27 cellular contexts compared by ENCODE assay signal in the genomic region with DNA sequence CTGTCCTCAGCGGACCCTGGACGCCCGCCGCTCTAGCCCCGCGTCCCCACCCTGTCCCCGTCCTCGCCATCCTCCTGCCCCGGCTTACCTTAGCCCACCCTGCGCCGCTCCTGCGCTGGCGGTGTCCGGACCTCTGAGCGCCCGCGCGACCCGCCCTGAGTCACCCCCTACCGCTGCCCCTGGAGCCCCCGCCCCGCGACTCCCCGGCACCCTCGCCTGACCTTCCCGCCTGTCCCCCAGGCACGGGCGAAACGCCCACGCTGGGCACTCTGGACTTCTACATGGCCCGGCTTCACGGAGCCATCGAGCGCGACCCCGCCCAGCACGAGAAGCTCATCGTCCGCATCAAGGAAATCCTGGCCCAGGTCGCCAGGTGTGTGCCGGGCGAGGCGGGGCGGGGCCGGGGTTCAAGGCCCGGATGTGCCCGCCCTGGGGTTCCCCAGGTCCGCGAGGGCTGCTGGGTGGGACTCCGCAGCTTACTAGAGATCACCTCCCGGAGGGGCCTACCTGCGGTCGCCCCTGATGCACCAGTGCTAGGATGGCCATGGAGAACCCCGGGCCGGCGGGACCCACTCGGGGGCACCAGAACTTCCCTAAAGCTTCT. TPM values are rescaled to one million over a fixed set of nuclear protein-coding genes. Genes with fewer than 3 reads are reported as not detected.
DNase-seq lines count a peak whose midpoint lies in the region; ATAC-seq, FAIRE-seq and TF ChIP-seq lines count a peak whose summit lies in the region.
"Had no signal": no experiment of that assay in that cellular context is flagged by ENCODE, and none has a peak within 500 bp of the region (broad histone marks: within the 10 kb centered on the region; RNA-seq: fewer than 3 reads in every experiment).

No MANE protein-coding gene starts in this region.

- CTCF ChIA-PET in HepG2 (lab: Yijun Ruan, JAX; ENCODE audit: low intra/inter-chr PET ratio, low total read pairs) = no interaction called here

- no peak overlapping the region for H3K4me3 ChIP-seq in HepG2 (replicated peaks in 1 of 3; ENCODE audit: insufficient read depth in 1 of 3, low read depth in 2 of 3, low read length in 3 of 3)
- H3K4me3 ChIP-seq in right lobe of liver = no peak overlapping the region
- no peak overlapping the region for H3K4me3 ChIP-seq in vagina
- H3K4me3 ChIP-seq: cardiac muscle cell, uterus had no signal

- H2AFZ ChIP-seq in HepG2 (ENCODE audit: low read length) = no peak overlapping the region

- H3K4me1 ChIP-seq in HepG2 (ENCODE audit: insufficient read depth, low read length) = peaks cover 14% of the 10 kb centered on the region; the same call in 1 of the 2 replicates
- no peaks in the 10 kb centered on the region for H3K4me1 ChIP-seq in right lobe of liver
- peaks cover 27% of the 10 kb centered on the region for H3K4me1 ChIP-seq in vagina

- TF ChIP-seq EP300 in HepG2 (IDR thresholded peaks at IDR 0.05; ENCODE audit: low read depth in 2 of 2, low read length in 2 of 2) (no peak), HepG2 (CRISPR knock-in tag; IDR thresholded peaks at IDR 0.05; ENCODE audit: borderline replicate concordance) (no peak)

- in situ Hi-C loops in HepG2 (cut with HindIII; ENCODE audit: extremely low pct_ligation_motif_present, low pct_unique_long_range_greater_than_20kb) = no loop called here
- in situ Hi-C loops in KBM-7 (cut with MboI; ENCODE audit: low pct_unique_long_range_greater_than_20kb, low sequenced_read_pairs) = no loop called here

- no peaks in the 10 kb centered on the region for H3K9me3 ChIP-seq in HepG2 (ENCODE audit: low read length)
- no peaks in the 10 kb centered on the region for H3K9me3 ChIP-seq in right lobe of liver
- no peaks in the 10 kb centered on the region for H3K9me3 ChIP-seq in vagina
- H3K9me3 ChIP-seq: gastrocnemius medialis, left ventricle myocardium inferior, neutrophil, uterus had no signal

- DNase-seq in HepG2 (ENCODE audit: low spot score) (no peak), right lobe of liver (no peak), epidermal melanocyte (ENCODE audit: insufficient read length, low spot score) (peak; percentile 3), left colon (peak; percentile 71 to 84), vagina (ENCODE audit: extremely low spot score in 2 of 2) (no peak), RCC 7860 (ENCODE audit: low spot score) (no peak), KBM-7 (no peak)
- DNase-seq: activated CD4-positive, CD25-positive, alpha-beta regulatory T cell; activated CD8-positive, alpha-beta T cell treated with anti-CD3 and anti-CD28 coated beads for 36 hours; activated naive CD4-positive, alpha-beta T cell; activated T-cell treated with anti-CD3 and anti-CD28 coated beads, Interleukin-2, amount 50 U/mL, for 1 hour; Calu3; dermis blood vessel endothelial cell; EL; gastrocnemius medialis; Kasumi-1; NCI-H1048; NCI-H2227 treated with DMSO at 0.1 percent for 48 hours; NCI-H774 had no signal

- no peaks in the 10 kb centered on the region; a peak in 1 of 5 replicates for H3K36me3 ChIP-seq in HepG2 (replicated peaks in 1 of 2; ENCODE audit: control insufficient read depth in 1 of 2, insufficient read depth in 2 of 2, low read length in 2 of 2)
- no peaks in the 10 kb centered on the region for H3K36me3 ChIP-seq in right lobe of liver
- no peaks in the 10 kb centered on the region for H3K36me3 ChIP-seq in vagina
- H3K36me3 ChIP-seq: cardiac muscle cell, gastrocnemius medialis, uterus had no signal

- no TSS peak for BruUV-seq in HepG2 (replicated peaks; lab: Mats Ljungman, UMichigan)

- no peak overlapping the region for H3K4me2 ChIP-seq in HepG2 (ENCODE audit: low read depth, low read length)

- TF ChIP-seq POLR2A in HepG2 (IDR thresholded peaks at IDR 0.05; ENCODE audit: insufficient read depth in 1 of 2, low read depth in 2 of 2, low read length in 2 of 2) (no peak), right lobe of liver (IDR thresholded peaks at IDR 0.05) (no peak), vagina (IDR thresholded peaks at IDR 0.05) (no peak)

- H3K27me3 ChIP-seq in HepG2 (ENCODE audit: control insufficient read depth in 1 of 2, insufficient read depth in 2 of 2, low read length in 2 of 2) (no peaks in the 10 kb centered on the region), right lobe of liver (no peaks in the 10 kb centered on the region), vagina (no peaks in the 10 kb centered on the region)
- H3K27me3 ChIP-seq: cardiac muscle cell, gastrocnemius medialis, neutrophil, uterus had no signal

- H3K27ac ChIP-seq in HepG2 (ENCODE audit: extremely low read length, insufficient read depth, low read length) (no peak overlapping the region), right lobe of liver (no peak overlapping the region), vagina (peak overlapping the region; percentile 54)
- H3K27ac ChIP-seq: cardiac muscle cell, left ventricle myocardium inferior, neutrophil had no signal

- intact Hi-C loops in HepG2 (cut with micrococcal nuclease; ENCODE audit: unreplicated experiment) = no loop called here
- intact Hi-C loops in right lobe of liver (cut with DNase I) = no loop called here
- intact Hi-C loops in left colon (cut with DNase I, micrococcal nuclease) = no loop called here
- intact Hi-C loops in vagina (cut with DNase I) = loop anchor here (5.0 kb wide), 1 partner anchor 39 kb away; no protein-coding TSS in a partner anchor

- FAIRE-seq in HepG2 (lab: Jason Lieb, UNC) = no peak
- FAIRE-seq in RCC 7860 (lab: Jason Lieb, UNC) = no peak
- FAIRE-seq: A204.1, GM18507 had no signal

- no peak overlapping the region for H3K9ac ChIP-seq in HepG2 (ENCODE audit: insufficient read depth, low read depth, low read length)

- no peak for TF ChIP-seq RAD21 in HepG2 (CRISPR knock-in tag; IDR thresholded peaks at IDR 0.05)

- WGBS in HepG2 (ENCODE audit: low lambda C conversion rate) = 99% methylated on average over 36 of the region's 57 CpGs
- WGBS in right lobe of liver (ENCODE audit: insufficient coverage, low coverage, low lambda C conversion rate, missing lambda C conversion rate) = 95% methylated on average over 50 of the region's 57 CpGs

- peaks cover 4% of the 10 kb centered on the region for H4K20me1 ChIP-seq in HepG2 (ENCODE audit: insufficient read depth, low read length)

- H3K79me2 ChIP-seq in HepG2 (ENCODE audit: insufficient read depth, low read length) = peaks cover 2% of the 10 kb centered on the region

- POLR2A ChIA-PET in HepG2 (lab: Yijun Ruan, JAX) = no interaction called here

- TF ChIP-seq CTCF in HepG2 (CRISPR knock-in tag; IDR thresholded peaks at IDR 0.05) = no peak
- TF ChIP-seq CTCF in right lobe of liver (IDR thresholded peaks at IDR 0.05) = no peak
- no peak for TF ChIP-seq CTCF in vagina (IDR thresholded peaks at IDR 0.05)

- ATAC-seq in HepG2 (no peak), right lobe of liver (no peak), left colon (peak; percentile 63), HG03432 (IDR thresholded peaks at IDR 0.05; ENCODE audit: unreplicated experiment) (no peak)
- ATAC-seq: activated CD8-positive, alpha-beta T cell treated with anti-CD3 and anti-CD28 coated beads for 36 hours; gastrocnemius medialis had no signal

RNA-seq across cellular contexts. Expression of a gene that starts 5.1 kb away (rescaled TPM):
- total RNA-seq in HepG2 (2016; rRNA removed; fragmentation: Illumina TruSeq; extraction: Trizol) (23.0 and 29.2 TPM in 2 replicates), right lobe of liver (10 to 100 TPM; 30.7 to 58.6 (median 33.3) TPM), left colon (10 to 100 TPM; 85.6 to 88.2 TPM), vagina (92.8 TPM)
- 26.2 and 31.3 TPM in 2 replicates for total RNA-seq in HepG2 (2016; cell fraction: cytosol; rRNA removed; fragmentation: Illumina TruSeq; extraction: Trizol; ENCODE audit: low read depth)
- 26.2 and 29.0 TPM in 2 replicates for total RNA-seq in HepG2 (2016; cell fraction: insoluble cytoplasmic fraction; rRNA removed; fragmentation: Illumina TruSeq; extraction: Trizol)
- total RNA-seq in HepG2 (2016; cell fraction: membrane; rRNA removed; fragmentation: Illumina TruSeq; extraction: Trizol) = 40.2 and 42.4 TPM in 2 replicates
- total RNA-seq in HepG2 (2016; cell fraction: nucleus; rRNA removed; fragmentation: Illumina TruSeq; extraction: Trizol) = 17.0 TPM in 2 replicates
- polyA plus RNA-seq in HepG2 (2011; rRNA removed) = 23.9 and 24.8 TPM in 2 replicates
- polyA plus RNA-seq in HepG2 (2011; cell fraction: cytosol; rRNA removed) = 17.7 and 28.8 TPM in 2 replicates
- 73.5 and 97.4 TPM in 2 replicates for polyA plus RNA-seq in HepG2 (2011; cell fraction: nucleus; rRNA removed)
- polyA plus RNA-seq in HepG2 (2012) = 19.0 and 22.8 TPM in 2 replicates
- polyA plus RNA-seq in HepG2 (2016; cell fraction: cytosol; fragmentation: Illumina TruSeq; extraction: Trizol; ENCODE audit: low read depth) = 33.9 and 35.6 TPM in 2 replicates
- polyA plus RNA-seq in HepG2 (2016; cell fraction: insoluble cytoplasmic fraction; fragmentation: Illumina TruSeq; extraction: Trizol; ENCODE audit: low read depth) = 36.6 TPM in 2 replicates
- 38.7 and 44.5 TPM in 2 replicates for polyA plus RNA-seq in HepG2 (2016; cell fraction: membrane; fragmentation: Illumina TruSeq; extraction: Trizol; ENCODE audit: low read depth)
- 80.7 and 81.4 TPM in 2 replicates for polyA plus RNA-seq in HepG2 (2016; cell fraction: nucleus; fragmentation: Illumina TruSeq; extraction: Trizol; ENCODE audit: insufficient read depth, low read depth)
- polyA minus RNA-seq in HepG2 (2011; rRNA and poly(A)+ RNA removed; ENCODE audit: low replicate concordance) = 13.9 and 67.7 TPM in 2 replicates
- polyA minus RNA-seq in HepG2 (2011; cell fraction: cytosol; rRNA and poly(A)+ RNA removed) = 10.8 and 16.1 TPM in 2 replicates
- 8.7 and 9.7 TPM in 2 replicates for polyA minus RNA-seq in HepG2 (2011; cell fraction: nucleus; rRNA and poly(A)+ RNA removed)

RNA-seq across cellular contexts. Expression of a gene that starts 7.4 kb away (rescaled TPM):
- total RNA-seq in HepG2 (2016; rRNA removed; fragmentation: Illumina TruSeq; extraction: Trizol) (not detected in 2 replicates), right lobe of liver (1 to 10 TPM in 2 of 6 experiments, under 1 TPM in 4; 0.51 to 1.6 (median 0.80) TPM), left colon (under 1 TPM; 0.24 to 0.64 TPM), vagina (0.25 TPM)
- not detected in 2 replicates for total RNA-seq in HepG2 (2016; cell fraction: cytosol; rRNA removed; fragmentation: Illumina TruSeq; extraction: Trizol; ENCODE audit: low read depth)
- not detected in 2 replicates for total RNA-seq in HepG2 (2016; cell fraction: insoluble cytoplasmic fraction; rRNA removed; fragmentation: Illumina TruSeq; extraction: Trizol)
- not detected in 2 replicates for total RNA-seq in HepG2 (2016; cell fraction: membrane; rRNA removed; fragmentation: Illumina TruSeq; extraction: Trizol)
- total RNA-seq in HepG2 (2016; cell fraction: nucleus; rRNA removed; fragmentation: Illumina TruSeq; extraction: Trizol) = not detected in 2 replicates
- polyA plus RNA-seq in HepG2 (2011; rRNA removed) = 0.05 and 0.08 TPM in 2 replicates
- polyA plus RNA-seq in HepG2 (2011; cell fraction: cytosol; rRNA removed) = 0.01 and 0.03 TPM in 2 replicates
- 0.14 and 0.17 TPM in 2 replicates for polyA plus RNA-seq in HepG2 (2011; cell fraction: nucleus; rRNA removed)
- 0.04 TPM in 1 of 2 replicates, not detected in the other for polyA plus RNA-seq in HepG2 (2012)
- not detected in 2 replicates for polyA plus RNA-seq in HepG2 (2016; cell fraction: cytosol; fragmentation: Illumina TruSeq; extraction: Trizol; ENCODE audit: low read depth)
- not detected in 2 replicates for polyA plus RNA-seq in HepG2 (2016; cell fraction: insoluble cytoplasmic fraction; fragmentation: Illumina TruSeq; extraction: Trizol; ENCODE audit: low read depth)
- polyA plus RNA-seq in HepG2 (2016; cell fraction: membrane; fragmentation: Illumina TruSeq; extraction: Trizol; ENCODE audit: low read depth) = not detected in 2 replicates
- not detected in 2 replicates for polyA plus RNA-seq in HepG2 (2016; cell fraction: nucleus; fragmentation: Illumina TruSeq; extraction: Trizol; ENCODE audit: insufficient read depth, low read depth)
- 0.02 and 5.9 TPM in 2 replicates for polyA minus RNA-seq in HepG2 (2011; rRNA and poly(A)+ RNA removed; ENCODE audit: low replicate concordance)
- polyA minus RNA-seq in HepG2 (2011; cell fraction: cytosol; rRNA and poly(A)+ RNA removed) = not detected in 2 replicates
- not detected in 2 replicates for polyA minus RNA-seq in HepG2 (2011; cell fraction: nucleus; rRNA and poly(A)+ RNA removed)
- total RNA-seq: Calu3, epithelial cell of proximal tubule had no signal

RNA-seq across cellular contexts. Expression of a gene that starts 20.5 kb away (rescaled TPM):
- 14.0 and 29.1 TPM in 2 replicates for total RNA-seq in HepG2 (2016; rRNA removed; fragmentation: Illumina TruSeq; extraction: Trizol)
- total RNA-seq in HepG2 (2016; cell fraction: cytosol; rRNA removed; fragmentation: Illumina TruSeq; extraction: Trizol; ENCODE audit: low read depth) = 9.9 and 10.2 TPM in 2 replicates
- 10.6 and 28.5 TPM in 2 replicates for total RNA-seq in HepG2 (2016; cell fraction: insoluble cytoplasmic fraction; rRNA removed; fragmentation: Illumina TruSeq; extraction: Trizol)
- 19.7 and 20.6 TPM in 2 replicates for total RNA-seq in HepG2 (2016; cell fraction: membrane; rRNA removed; fragmentation: Illumina TruSeq; extraction: Trizol)
- total RNA-seq in HepG2 (2016; cell fraction: nucleus; rRNA removed; fragmentation: Illumina TruSeq; extraction: Trizol) = 25.3 and 29.9 TPM in 2 replicates
- polyA plus RNA-seq in HepG2 (2011; rRNA removed) = 27.2 and 37.0 TPM in 2 replicates
- 16.9 and 29.1 TPM in 2 replicates for polyA plus RNA-seq in HepG2 (2011; cell fraction: cytosol; rRNA removed)
- polyA plus RNA-seq in HepG2 (2011; cell fraction: nucleus; rRNA removed) = 143 and 182 TPM in 2 replicates
- 21.1 and 40.6 TPM in 2 replicates for polyA plus RNA-seq in HepG2 (2012)
- polyA plus RNA-seq in HepG2 (2016; cell fraction: cytosol; fragmentation: Illumina TruSeq; extraction: Trizol; ENCODE audit: low read depth) = 12.9 and 14.1 TPM in 2 replicates
- polyA plus RNA-seq in HepG2 (2016; cell fraction: insoluble cytoplasmic fraction; fragmentation: Illumina TruSeq; extraction: Trizol; ENCODE audit: low read depth) = 12.6 and 14.9 TPM in 2 replicates
- 19.3 and 20.1 TPM in 2 replicates for polyA plus RNA-seq in HepG2 (2016; cell fraction: membrane; fragmentation: Illumina TruSeq; extraction: Trizol; ENCODE audit: low read depth)
- polyA plus RNA-seq in HepG2 (2016; cell fraction: nucleus; fragmentation: Illumina TruSeq; extraction: Trizol; ENCODE audit: insufficient read depth, low read depth) = 55.9 and 62.9 TPM in 2 replicates
- polyA minus RNA-seq in HepG2 (2011; rRNA and poly(A)+ RNA removed; ENCODE audit: low replicate concordance) = 76.5 and 865 TPM in 2 replicates
- polyA minus RNA-seq in HepG2 (2011; cell fraction: cytosol; rRNA and poly(A)+ RNA removed) = 29.2 and 33.3 TPM in 2 replicates
- 22.5 and 22.8 TPM in 2 replicates for polyA minus RNA-seq in HepG2 (2011; cell fraction: nucleus; rRNA and poly(A)+ RNA removed)
- total RNA-seq in right lobe of liver = 100 to 1,000 TPM in 1 of 6 experiments, 10 to 100 TPM in 5; 23.8 to 114 (median 31.5) TPM
- total RNA-seq in left colon = 10 to 100 TPM; 31.0 to 41.1 TPM
- 48.4 TPM for total RNA-seq in vagina

RNA-seq across cellular contexts. Expression of a gene that starts 28.8 kb away (rescaled TPM):
- total RNA-seq in HepG2 (2016; rRNA removed; fragmentation: Illumina TruSeq; extraction: Trizol) (not detected in 2 replicates), right lobe of liver (10 to 100 TPM in 1 of 6 experiments, 1 to 10 TPM in 5; 2.8 to 10.4 (median 4.7) TPM), left colon (1 to 10 TPM in 1 of 2 donors, under 1 TPM in 1; 0.64 to 1.0 TPM), vagina (1.7 TPM)
- total RNA-seq in HepG2 (2016; cell fraction: cytosol; rRNA removed; fragmentation: Illumina TruSeq; extraction: Trizol; ENCODE audit: low read depth) = not detected in 2 replicates
- total RNA-seq in HepG2 (2016; cell fraction: insoluble cytoplasmic fraction; rRNA removed; fragmentation: Illumina TruSeq; extraction: Trizol) = not detected in 2 replicates
- total RNA-seq in HepG2 (2016; cell fraction: membrane; rRNA removed; fragmentation: Illumina TruSeq; extraction: Trizol) = not detected in 2 replicates
- total RNA-seq in HepG2 (2016; cell fraction: nucleus; rRNA removed; fragmentation: Illumina TruSeq; extraction: Trizol) = not detected in 2 replicates
- polyA plus RNA-seq in HepG2 (2011; rRNA removed) = 0.05 and 0.09 TPM in 2 replicates
- 0.04 TPM in 2 replicates for polyA plus RNA-seq in HepG2 (2011; cell fraction: cytosol; rRNA removed)
- polyA plus RNA-seq in HepG2 (2011; cell fraction: nucleus; rRNA removed) = 0.11 TPM in 1 of 2 replicates, not detected in the other
- not detected in 2 replicates for polyA plus RNA-seq in HepG2 (2012)
- polyA plus RNA-seq in HepG2 (2016; cell fraction: cytosol; fragmentation: Illumina TruSeq; extraction: Trizol; ENCODE audit: low read depth) = not detected in 2 replicates
- not detected in 2 replicates for polyA plus RNA-seq in HepG2 (2016; cell fraction: insoluble cytoplasmic fraction; fragmentation: Illumina TruSeq; extraction: Trizol; ENCODE audit: low read depth)
- not detected in 2 replicates for polyA plus RNA-seq in HepG2 (2016; cell fraction: membrane; fragmentation: Illumina TruSeq; extraction: Trizol; ENCODE audit: low read depth)
- polyA plus RNA-seq in HepG2 (2016; cell fraction: nucleus; fragmentation: Illumina TruSeq; extraction: Trizol; ENCODE audit: insufficient read depth, low read depth) = not detected in 2 replicates
- 0.20 and 1.3 TPM in 2 replicates for polyA minus RNA-seq in HepG2 (2011; rRNA and poly(A)+ RNA removed; ENCODE audit: low replicate concordance)
- polyA minus RNA-seq in HepG2 (2011; cell fraction: cytosol; rRNA and poly(A)+ RNA removed) = not detected in 2 replicates
- not detected in 2 replicates for polyA minus RNA-seq in HepG2 (2011; cell fraction: nucleus; rRNA and poly(A)+ RNA removed)

RNA-seq across cellular contexts. Expression of a gene that starts 38.9 kb away (rescaled TPM):
- total RNA-seq in HepG2 (2016; rRNA removed; fragmentation: Illumina TruSeq; extraction: Trizol) (not detected in 2 replicates), right lobe of liver (1 to 10 TPM in 3 of 6 experiments, not detected in 3; 1.1 to 1.6 (median 1.3) TPM), left colon (1 to 10 TPM; 2.2 to 3.5 TPM), vagina (not detected)
- total RNA-seq in HepG2 (2016; cell fraction: cytosol; rRNA removed; fragmentation: Illumina TruSeq; extraction: Trizol; ENCODE audit: low read depth) = not detected in 2 replicates
- not detected in 2 replicates for total RNA-seq in HepG2 (2016; cell fraction: insoluble cytoplasmic fraction; rRNA removed; fragmentation: Illumina TruSeq; extraction: Trizol)
- total RNA-seq in HepG2 (2016; cell fraction: membrane; rRNA removed; fragmentation: Illumina TruSeq; extraction: Trizol) = not detected in 2 replicates
- not detected in 2 replicates for total RNA-seq in HepG2 (2016; cell fraction: nucleus; rRNA removed; fragmentation: Illumina TruSeq; extraction: Trizol)
- polyA plus RNA-seq in HepG2 (2011; rRNA removed) = not detected in 2 replicates
- polyA plus RNA-seq in HepG2 (2011; cell fraction: cytosol; rRNA removed) = not detected in 2 replicates
- polyA plus RNA-seq in HepG2 (2011; cell fraction: nucleus; rRNA removed) = 0.32 TPM in 1 of 2 replicates, not detected in the other
- 0.24 and 0.35 TPM in 2 replicates for polyA plus RNA-seq in HepG2 (2012)
- polyA plus RNA-seq in HepG2 (2016; cell fraction: cytosol; fragmentation: Illumina TruSeq; extraction: Trizol; ENCODE audit: low read depth) = not detected in 2 replicates
- not detected in 2 replicates for polyA plus RNA-seq in HepG2 (2016; cell fraction: insoluble cytoplasmic fraction; fragmentation: Illumina TruSeq; extraction: Trizol; ENCODE audit: low read depth)
- polyA plus RNA-seq in HepG2 (2016; cell fraction: membrane; fragmentation: Illumina TruSeq; extraction: Trizol; ENCODE audit: low read depth) = not detected in 2 replicates
- polyA plus RNA-seq in HepG2 (2016; cell fraction: nucleus; fragmentation: Illumina TruSeq; extraction: Trizol; ENCODE audit: insufficient read depth, low read depth) = not detected in 2 replicates
- not detected in 2 replicates for polyA minus RNA-seq in HepG2 (2011; rRNA and poly(A)+ RNA removed; ENCODE audit: low replicate concordance)
- not detected in 2 replicates for polyA minus RNA-seq in HepG2 (2011; cell fraction: cytosol; rRNA and poly(A)+ RNA removed)
- polyA minus RNA-seq in HepG2 (2011; cell fraction: nucleus; rRNA and poly(A)+ RNA removed) = not detected in 2 replicates
- total RNA-seq: dermis blood vessel endothelial cell, epithelial cell of proximal tubule, gastrocnemius medialis, left ventricle myocardium inferior had no signal

Comparison
In these comparisons a context has a peak if more than half of its experiments do, and no peak if none do; other contexts are left out.
1. DNase-seq: peak in epidermal melanocyte (single experiment) and left colon (2 of 2); none in HepG2 (single experiment), right lobe of liver (0 of 3), vagina (0 of 2), RCC 7860 (single experiment) and KBM-7 (single experiment).